ENCODE assay signal across 16 cellular contexts in genomic region chr5:163453705-163454104, GRCh38. TPM values are rescaled to one million over a fixed set of nuclear protein-coding genes. Genes with fewer than 3 reads are reported as not detected.
DNase-seq lines count a peak whose midpoint lies in the region; TF ChIP-seq lines count a peak whose summit lies in the region.
"Had no signal": no experiment of that assay in that cellular context is flagged by ENCODE, and none has a peak within 500 bp of the region (broad histone marks: within the 10 kb centered on the region; RNA-seq: fewer than 3 reads in every experiment).

No MANE protein-coding gene starts in this region.

- no peaks in the 10 kb centered on the region for H3K4me1 Mint-ChIP-seq in endothelial cell (ENCODE audit: unreplicated experiment)

- H3K4me3 Mint-ChIP-seq in endothelial cell (ENCODE audit: unreplicated experiment) = no peak overlapping the region
- H3K4me3 Mint-ChIP-seq: B cell; CD4-positive, alpha-beta T cell had no signal

- peak; percentile 1 for DNase-seq in GF-D8 (lab: John Stamatoyannopoulos, UW)
- no peak for DNase-seq in SK-N-MC (ENCODE audit: low read depth, low spot score)
- DNase-seq in fibroblast of lung (ENCODE audit: low read depth in 2 of 2) = peak; percentile 33 to 35
- no peak for DNase-seq in NCI-H526 treated with DMSO at 0.1 percent for 48 hours (lab: John Stamatoyannopoulos, UW)
- no peak for DNase-seq in endothelial cell (ENCODE audit: low spot score)
- no peak for DNase-seq in RPMI8226
- DNase-seq: CD4-positive, alpha-beta T cell; KBM-7; NCI-H1436; NCI-H2029 treated with DMSO at 0.1 percent for 48 hours; NCI-H510A; NCI-H82; Peyer's patch; Right ventricle myocardium superior had no signal

- H3K27ac ChIP-seq in SK-N-MC = peak overlapping the region; percentile 56
- no peak overlapping the region for H3K27ac ChIP-seq in fibroblast of lung (ENCODE audit: insufficient read depth, low read length)
- H3K27ac ChIP-seq in subcutaneous abdominal adipose tissue (ENCODE audit: low read depth, low read length) = peak overlapping the region; percentile 5
- H3K27ac ChIP-seq: Peyer's patch had no signal

- peaks cover 19% of the 10 kb centered on the region for H3K36me3 Mint-ChIP-seq in endothelial cell (ENCODE audit: low read depth, unreplicated experiment)

- H3K79me2 ChIP-seq in fibroblast of lung (ENCODE audit: control insufficient read depth, insufficient read depth, low read length) = peaks cover 12% of the 10 kb centered on the region

- H3K4me1 ChIP-seq in fibroblast of lung (ENCODE audit: control insufficient read depth, extremely low read depth, insufficient read depth, low read length) (no peaks in the 10 kb centered on the region), subcutaneous abdominal adipose tissue (ENCODE audit: control insufficient read depth in 5 of 5, insufficient read depth in 5 of 5, low read length in 5 of 5) (peaks cover 0 to 14% (median 7%) of the 10 kb centered on the region in 5 donors)

- H3K9me3 ChIP-seq in SK-N-MC (ENCODE audit: low read depth, low read length) (no peaks in the 10 kb centered on the region), fibroblast of lung (ENCODE audit: control insufficient read depth, insufficient read depth, low read depth, low read length) (no peaks in the 10 kb centered on the region), subcutaneous abdominal adipose tissue (ENCODE audit: control insufficient read depth in 5 of 5, low read length in 5 of 5) (no peaks in the 10 kb centered on the region)
- H3K9me3 ChIP-seq: Peyer's patch had no signal

- no peak overlapping the region for H3K4me2 ChIP-seq in fibroblast of lung (ENCODE audit: extremely low read depth, insufficient read depth, low read length)

- no peak overlapping the region for H3K27ac Mint-ChIP-seq in endothelial cell (ENCODE audit: unreplicated experiment)
- H3K27ac Mint-ChIP-seq: B cell; CD4-positive, alpha-beta T cell had no signal

- H3K27me3 ChIP-seq in fibroblast of lung (ENCODE audit: control insufficient read depth, insufficient read depth, low read length) (no peaks in the 10 kb centered on the region), subcutaneous abdominal adipose tissue (ENCODE audit: control insufficient read depth in 5 of 5, insufficient read depth in 4 of 5, low read length in 5 of 5) (no peaks in the 10 kb centered on the region)
- H3K27me3 ChIP-seq: Peyer's patch had no signal

- no peak for TF ChIP-seq CTCF in fibroblast of lung (conservative IDR thresholded peaks at IDR 0.05 in 1 of 2, IDR thresholded peaks at IDR 0.05 in 1 of 2; ENCODE audit: low read depth in 1 of 2, low read length in 2 of 2)
- no peak for TF ChIP-seq CTCF in endothelial cell (IDR thresholded peaks at IDR 0.05; ENCODE audit: unreplicated experiment)

- peaks cover 4% of the 10 kb centered on the region for H3K9me3 Mint-ChIP-seq in endothelial cell (ENCODE audit: unreplicated experiment)
- H3K9me3 Mint-ChIP-seq: CD4-positive, alpha-beta T cell had no signal

- H4K20me1 ChIP-seq in fibroblast of lung (ENCODE audit: control insufficient read depth, extremely low read depth, insufficient read depth, low read length) = no peaks in the 10 kb centered on the region

- H3K36me3 ChIP-seq in SK-N-MC (ENCODE audit: insufficient read depth, low read length) (peaks cover 72% of the 10 kb centered on the region), fibroblast of lung (ENCODE audit: control insufficient read depth, insufficient read depth, low read length) (peaks cover 4% of the 10 kb centered on the region), subcutaneous abdominal adipose tissue (ENCODE audit: control insufficient read depth in 5 of 5, insufficient read depth in 5 of 5, low read length in 5 of 5) (peaks cover 10 to 29% (median 12%) of the 10 kb centered on the region in 5 donors)

- H3K4me3 ChIP-seq in SK-N-MC (no peak overlapping the region), fibroblast of lung (replicated peaks in 1 of 4; ENCODE audit: control extremely low read depth in 1 of 4, insufficient read depth in 1 of 4, low read depth in 3 of 4, low read length in 4 of 4) (no peak overlapping the region), subcutaneous abdominal adipose tissue (ENCODE audit: low read depth in 1 of 5, low read length in 5 of 5) (no peak overlapping the region)
- H3K4me3 ChIP-seq: Peyer's patch had no signal

- H3K9ac ChIP-seq in SK-N-MC (ENCODE audit: insufficient read length) (peak overlapping the region; percentile 19), fibroblast of lung (ENCODE audit: insufficient read depth, low read length) (no peak overlapping the region), subcutaneous abdominal adipose tissue (ENCODE audit: low read length in 5 of 5) (peak overlapping the region in 2 of 5 donors; percentile 19 to 35)

- peaks cover 2% of the 10 kb centered on the region for H3K27me3 Mint-ChIP-seq in endothelial cell (ENCODE audit: unreplicated experiment)
- H3K27me3 Mint-ChIP-seq: B cell; CD4-positive, alpha-beta T cell had no signal

- no peak overlapping the region for H2AFZ ChIP-seq in fibroblast of lung (ENCODE audit: low read length)

RNA-seq across cellular contexts. Expression of gene NUDCD2, which starts 6.2 kb away (rescaled TPM):
- total RNA-seq in fibroblast of lung (6.4 and 7.4 TPM in 2 replicates), endothelial cell (ENCODE audit: unreplicated experiment) (19.2 TPM)
- 5.4 and 5.9 TPM in 2 replicates for polyA plus RNA-seq in fibroblast of lung
- 14.5 and 19.9 TPM in 2 replicates for polyA plus RNA-seq in fibroblast of lung (2012)
- 0.20 and 0.41 TPM in 2 replicates for polyA minus RNA-seq in fibroblast of lung (ENCODE audit: low replicate concordance)

RNA-seq across cellular contexts. Expression of gene HMMR, which starts 6.7 kb away (rescaled TPM):
- total RNA-seq in fibroblast of lung = 1.3 and 19.7 TPM in 2 replicates
- polyA plus RNA-seq in fibroblast of lung = 5.6 and 25.1 TPM in 2 replicates
- polyA plus RNA-seq in fibroblast of lung (2012) = 3.5 and 20.9 TPM in 2 replicates
- 0.16 and 0.33 TPM in 2 replicates for polyA minus RNA-seq in fibroblast of lung (ENCODE audit: low replicate concordance)
- 8.6 TPM for total RNA-seq in endothelial cell (ENCODE audit: unreplicated experiment)

RNA-seq across cellular contexts. Expression of gene CCNG1, which starts 16.3 kb away (rescaled TPM):
- 449 and 600 TPM in 2 replicates for total RNA-seq in fibroblast of lung
- polyA plus RNA-seq in fibroblast of lung = 173 and 210 TPM in 2 replicates
- 143 and 171 TPM in 2 replicates for polyA plus RNA-seq in fibroblast of lung (2012)
- 85.4 and 99.1 TPM in 2 replicates for polyA minus RNA-seq in fibroblast of lung (ENCODE audit: low replicate concordance)
- total RNA-seq in endothelial cell (ENCODE audit: unreplicated experiment) = 360 TPM

RNA-seq across cellular contexts. Expression of gene MAT2B, which starts 51.7 kb away (rescaled TPM):
- total RNA-seq in fibroblast of lung = 136 and 160 TPM in 2 replicates
- polyA plus RNA-seq in fibroblast of lung = 93.6 and 116 TPM in 2 replicates
- polyA plus RNA-seq in fibroblast of lung (2012) = 70.4 and 85.8 TPM in 2 replicates
- 11.1 and 14.9 TPM in 2 replicates for polyA minus RNA-seq in fibroblast of lung (ENCODE audit: low replicate concordance)
- total RNA-seq in endothelial cell (ENCODE audit: unreplicated experiment) = 25.2 TPM

Comparison
In these comparisons a context has a peak if more than half of its experiments do, and no peak if none do; other contexts are left out.
1. DNase-seq: peak in GF-D8 (single experiment) and fibroblast of lung (2 of 2); none in SK-N-MC (single experiment), NCI-H526 treated with DMSO at 0.1 percent for 48 hours (single experiment), endothelial cell (single experiment) and RPMI8226 (single experiment).